Comparison of ENCODE assay signal across 15 cellular contexts in genomic region chr21:40245021-40245420, GRCh38.
"Had no signal": no experiment of that assay in that cellular context is flagged by ENCODE, and none has a peak within 500 bp of the region (broad histone marks: within the 10 kb centered on the region; RNA-seq: fewer than 3 reads in every experiment).

No MANE protein-coding gene starts in this region.

- H3K4me1 ChIP-seq: gastrocnemius medialis, left ventricle myocardium inferior, lower lobe of right lung, stomach had no signal

- H3K36me3 ChIP-seq: gastrocnemius medialis, left ventricle myocardium inferior, lower lobe of right lung, stomach, thoracic aorta had no signal

- H3K27me3 ChIP-seq: gastrocnemius medialis, stomach had no signal

- H3K9me3 ChIP-seq: gastrocnemius medialis, thoracic aorta had no signal

- H3K27ac ChIP-seq: gastrocnemius medialis, left ventricle myocardium inferior, lower lobe of right lung, stomach, thoracic aorta had no signal

- DNase-seq: effector memory CD4-positive, alpha-beta T cell; gastrocnemius medialis; glutamatergic neuron; immature natural killer cell; left ventricle myocardium inferior; lower lobe of right lung; mesenchymal stem cell; midbrain; posterior cingulate gyrus; small intestine; stimulated activated CD4-positive, alpha-beta T cell treated with anti-CD3 and anti-CD28 coated beads, Interleukin-12 subunit alpha, Interleukin-12 subunit beta, amount 100 ng/mL, for 4 hours; stimulated activated naive CD4-positive, alpha-beta T cell; stomach; substantia nigra had no signal

- H3K4me3 ChIP-seq: gastrocnemius medialis, left ventricle myocardium inferior, lower lobe of right lung, stomach, thoracic aorta had no signal
